ENCODE assay signal across 8 cellular contexts in the genomic region with DNA sequence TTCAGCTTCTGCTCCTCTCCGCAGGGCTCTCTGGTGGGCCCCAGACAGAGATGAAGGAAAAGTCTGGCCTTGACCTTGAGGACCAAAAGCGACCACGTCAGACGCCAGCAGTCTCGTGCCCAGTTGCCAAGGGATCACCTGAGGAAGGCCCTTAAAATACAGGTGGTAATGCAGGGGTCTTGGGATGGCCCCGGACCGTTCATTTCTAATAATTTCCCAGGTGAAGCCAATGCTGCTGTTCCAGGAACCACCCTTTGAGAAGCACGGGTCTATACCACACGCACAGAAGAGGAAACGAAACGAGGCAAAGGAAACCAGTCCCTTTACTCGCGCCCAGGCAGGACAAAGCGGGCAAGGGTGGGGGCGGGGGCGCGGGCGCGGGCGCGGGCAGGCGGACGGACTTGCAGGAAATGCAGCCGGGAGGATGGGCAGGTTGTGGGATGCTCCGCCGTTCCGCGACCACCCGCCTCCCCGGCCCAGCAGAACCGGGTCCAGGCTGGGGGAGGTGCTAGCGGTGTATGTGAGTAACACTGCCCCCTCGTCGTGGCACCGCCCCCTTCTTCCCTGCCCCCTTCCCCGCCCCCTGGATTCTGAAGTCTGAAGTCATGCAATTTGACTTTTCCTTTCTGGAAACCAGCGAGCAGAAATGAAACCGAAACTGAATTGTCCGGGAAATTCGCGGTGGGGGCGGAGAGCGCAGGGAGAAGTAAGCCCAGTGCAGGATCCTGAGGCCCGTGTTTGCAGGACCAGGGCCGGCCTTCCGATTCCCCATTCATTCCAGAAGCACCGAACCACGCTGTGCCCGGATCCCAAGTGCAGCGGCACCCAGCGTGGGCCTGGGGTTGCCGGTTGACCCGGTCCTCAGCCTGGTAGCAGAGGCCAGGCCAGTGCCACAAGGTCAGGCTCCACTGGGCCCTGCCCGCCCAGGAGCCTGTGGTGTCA. TPM values are rescaled to one million over a fixed set of nuclear protein-coding genes. Genes with fewer than 3 reads are reported as not detected.
DNase-seq lines count a peak whose midpoint lies in the region; ATAC-seq, FAIRE-seq and TF ChIP-seq lines count a peak whose summit lies in the region.

No MANE protein-coding gene starts in this region.

- intact Hi-C loops in heart right ventricle (cut with DNase I): loop anchor here in 3 of 10 donors (10.0 kb wide), 2 partner anchors 55 to 255 kb away; a partner anchor contains a TSS

- H3K4me3 ChIP-seq in Karpas-422 (ENCODE audit: low read length) (peak overlapping the region; percentile 96), heart right ventricle (peak overlapping the region; percentile 53 to 77 (median 68)), parathyroid adenoma (ENCODE audit: low read depth, low read length) (peak overlapping the region; percentile 70)

- no peak for FAIRE-seq in urothelium cell line (lab: Jason Lieb, UNC)

- H4K20me1 ChIP-seq in Karpas-422 (ENCODE audit: insufficient read depth, low read depth, low read length): no peaks in the 10 kb centered on the region

- peak overlapping the region; percentile 90 for H3K9ac ChIP-seq in Karpas-422 (ENCODE audit: low read length)
- H3K9ac ChIP-seq in parathyroid adenoma: no peak overlapping the region

- H3K4me2 ChIP-seq in Karpas-422 (ENCODE audit: low read depth, low read length, poor library complexity, severe bottlenecking): peak overlapping the region; percentile 99
- H3K4me2 ChIP-seq in parathyroid adenoma (ENCODE audit: low read length): peak overlapping the region; percentile 89

- no peaks in the 10 kb centered on the region for H3K27me3 ChIP-seq in Karpas-422 (ENCODE audit: low read length)
- no peaks in the 10 kb centered on the region for H3K27me3 ChIP-seq in heart right ventricle
- H3K27me3 ChIP-seq in parathyroid adenoma (ENCODE audit: control insufficient read depth, insufficient read depth, low read length): no peaks in the 10 kb centered on the region

- TF ChIP-seq CTCF in heart right ventricle (IDR thresholded peaks at IDR 0.05) (no peak), parathyroid adenoma (IDR thresholded peaks at IDR 0.05) (no peak)

- H2AFZ ChIP-seq in Karpas-422 (ENCODE audit: low read length) (peak overlapping the region; percentile 92), parathyroid adenoma (peak overlapping the region; percentile 80)

- no peaks in the 10 kb centered on the region for H3K9me3 ChIP-seq in Karpas-422 (ENCODE audit: low read length)
- peaks cover 0 to 6% (median 0%) of the 10 kb centered on the region in 11 donors for H3K9me3 ChIP-seq in heart right ventricle
- H3K9me3 ChIP-seq in parathyroid adenoma (ENCODE audit: control insufficient read depth, low read length): no peaks in the 10 kb centered on the region

- H3K36me3 ChIP-seq in Karpas-422 (ENCODE audit: insufficient read depth, low read length) (no peaks in the 10 kb centered on the region), heart right ventricle (no peaks in the 10 kb centered on the region), parathyroid adenoma (ENCODE audit: control insufficient read depth, insufficient read depth, low read length) (no peaks in the 10 kb centered on the region)

- H3K79me2 ChIP-seq in Karpas-422 (ENCODE audit: low read length) (no peaks in the 10 kb centered on the region), parathyroid adenoma (no peaks in the 10 kb centered on the region)

- H3K9me2 ChIP-seq in Karpas-422 (replicated peaks; ENCODE audit: insufficient read depth, low read length): no peaks in the 10 kb centered on the region

- H3K27ac ChIP-seq in Karpas-422 (ENCODE audit: low read length) (no peak overlapping the region), heart right ventricle (peak overlapping the region; percentile 75 to 99 (median 91)), parathyroid adenoma (peak overlapping the region; percentile 75)

- H3K4me1 ChIP-seq in Karpas-422 (ENCODE audit: low read length): peaks cover 19% of the 10 kb centered on the region
- H3K4me1 ChIP-seq in heart right ventricle: peaks cover 0 to 31% (median 16%) of the 10 kb centered on the region in 9 donors
- H3K4me1 ChIP-seq in parathyroid adenoma: no peaks in the 10 kb centered on the region

- WGBS in heart right ventricle, 2 donors: 5 to 6% methylated on average over 54 of the region's 54 CpGs

- ATAC-seq in GM21423 (IDR thresholded peaks at IDR 0.05; ENCODE audit: unreplicated experiment) (peak; percentile 77), heart right ventricle (peak; percentile 91 to 97 (median 96))

- peak; percentile 84 for DNase-seq in COLO829 (ENCODE audit: low spot score)
- peak; percentile 83 for DNase-seq in Karpas-422
- peak; percentile 39 to 65 for DNase-seq in SW 1271 (lab: John Stamatoyannopoulos, UW)
- DNase-seq in amniotic stem cell (lab: John Stamatoyannopoulos, UW): peak; percentile 68
- peak; percentile 80 to 93 for DNase-seq in heart right ventricle
- peak; percentile 44 for DNase-seq in urothelium cell line (ENCODE audit: low spot score)

RNA-seq across cellular contexts. Expression of a gene that starts 5.8 kb away (rescaled TPM):
- 90.0 and 108 TPM in 2 replicates for total RNA-seq in Karpas-422 (2014; rRNA removed; shearing (Covaris generic); ENCODE audit: low replicate concordance)
- 10 to 100 TPM; 11.1 to 50.0 (median 20.1) TPM for total RNA-seq in heart right ventricle
- polyA plus RNA-seq in heart right ventricle: 10 to 100 TPM in 1 of 2 donors, 1 to 10 TPM in 1; 5.4 to 14.0 TPM

RNA-seq across cellular contexts. Expression of a gene that starts 58.4 kb away (rescaled TPM):
- 27.8 and 31.0 TPM in 2 replicates for total RNA-seq in Karpas-422 (2014; rRNA removed; shearing (Covaris generic); ENCODE audit: low replicate concordance)
- total RNA-seq in heart right ventricle: 10 to 100 TPM in 3 of 10 donors, 1 to 10 TPM in 7; 3.9 to 22.9 (median 7.3) TPM
- 1 to 10 TPM; 3.0 to 7.2 TPM for polyA plus RNA-seq in heart right ventricle
